Comparison of ENCODE assay signal across 1 cellular context in the genomic region with DNA sequence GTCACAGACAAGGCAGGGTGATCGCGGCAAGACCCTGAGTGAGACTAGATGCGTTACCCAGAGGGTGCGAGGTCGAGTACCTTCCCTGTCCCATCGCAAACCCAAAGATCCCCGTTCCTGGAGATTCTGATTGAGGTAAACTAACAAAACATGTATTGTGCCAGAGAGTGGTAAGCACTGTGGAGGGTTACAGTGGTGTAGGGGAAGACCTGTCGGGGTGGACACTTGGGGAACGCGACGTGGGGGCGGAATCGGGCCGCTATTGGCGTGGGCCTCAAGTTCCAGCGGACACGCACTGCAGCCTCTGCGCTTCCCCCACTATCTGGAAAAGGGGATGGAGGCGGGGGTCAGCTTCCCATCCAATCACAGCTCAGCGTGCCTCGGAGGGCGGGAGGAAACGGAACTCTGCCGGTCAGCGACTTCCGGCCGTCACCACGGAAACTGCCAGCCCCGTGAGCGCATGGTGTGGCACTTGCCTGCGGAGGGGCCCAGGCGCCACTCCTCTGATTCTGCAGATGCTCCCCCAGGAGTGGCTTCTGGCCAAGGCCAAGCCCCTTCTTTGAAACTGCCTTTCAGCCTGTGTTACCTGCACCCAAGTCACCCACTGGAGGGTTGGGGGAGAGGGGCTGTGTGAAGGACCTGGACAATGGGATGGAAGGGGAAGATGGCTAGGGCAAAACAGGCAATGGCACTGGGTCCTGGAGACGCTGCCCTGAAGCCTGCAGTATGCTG.
A peak's percentile ranks its signal among the peaks of the same experiment; 100 is the strongest.
TF ChIP-seq lines count a peak whose summit lies in the region.

No MANE protein-coding gene starts in this region.

TF ChIP-seq in HepG2, 621 proteins besides CTCF, POLR2A, EP300 and RAD21 (continued from another document and continues in another):
- TF ChIP-seq, protein P1, sequence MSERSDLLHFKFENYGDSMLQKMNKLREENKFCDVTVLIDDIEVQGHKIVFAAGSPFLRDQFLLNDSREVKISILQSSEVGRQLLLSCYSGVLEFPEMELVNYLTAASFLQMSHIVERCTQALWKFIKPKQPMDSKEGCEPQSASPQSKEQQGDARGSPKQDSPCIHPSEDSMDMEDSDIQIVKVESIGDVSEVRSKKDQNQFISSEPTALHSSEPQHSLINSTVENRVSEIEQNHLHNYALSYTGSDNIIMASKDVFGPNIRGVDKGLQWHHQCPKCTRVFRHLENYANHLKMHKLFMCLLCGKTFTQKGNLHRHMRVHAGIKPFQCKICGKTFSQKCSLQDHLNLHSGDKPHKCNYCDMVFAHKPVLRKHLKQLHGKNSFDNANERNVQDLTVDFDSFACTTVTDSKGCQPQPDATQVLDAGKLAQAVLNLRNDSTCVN (CRISPR knock-in tag; IDR thresholded peaks at IDR 0.05; ENCODE audit: borderline replicate concordance): peak; percentile 79
- no peak for TF ChIP-seq ZNF619 (CRISPR knock-in tag; IDR thresholded peaks at IDR 0.05)
- TF ChIP-seq HNRNPL (IDR thresholded peaks at IDR 0.05; ENCODE audit: low read depth, low read length): peak; percentile 26; the same call in 1 of the 2 replicates
- no peak for TF ChIP-seq TBX3 (IDR thresholded peaks at IDR 0.05; ENCODE audit: borderline replicate concordance)
- no peak for TF ChIP-seq CEBPG (CRISPR knock-in tag; IDR thresholded peaks at IDR 0.05)
- no peak for TF ChIP-seq STAG1 (CRISPR knock-in tag; IDR thresholded peaks at IDR 0.05)
- TF ChIP-seq AGO1 (IDR thresholded peaks at IDR 0.05; ENCODE audit: low read depth, low read length, poor library complexity, severe bottlenecking): no peak
- TF ChIP-seq, protein P2, sequence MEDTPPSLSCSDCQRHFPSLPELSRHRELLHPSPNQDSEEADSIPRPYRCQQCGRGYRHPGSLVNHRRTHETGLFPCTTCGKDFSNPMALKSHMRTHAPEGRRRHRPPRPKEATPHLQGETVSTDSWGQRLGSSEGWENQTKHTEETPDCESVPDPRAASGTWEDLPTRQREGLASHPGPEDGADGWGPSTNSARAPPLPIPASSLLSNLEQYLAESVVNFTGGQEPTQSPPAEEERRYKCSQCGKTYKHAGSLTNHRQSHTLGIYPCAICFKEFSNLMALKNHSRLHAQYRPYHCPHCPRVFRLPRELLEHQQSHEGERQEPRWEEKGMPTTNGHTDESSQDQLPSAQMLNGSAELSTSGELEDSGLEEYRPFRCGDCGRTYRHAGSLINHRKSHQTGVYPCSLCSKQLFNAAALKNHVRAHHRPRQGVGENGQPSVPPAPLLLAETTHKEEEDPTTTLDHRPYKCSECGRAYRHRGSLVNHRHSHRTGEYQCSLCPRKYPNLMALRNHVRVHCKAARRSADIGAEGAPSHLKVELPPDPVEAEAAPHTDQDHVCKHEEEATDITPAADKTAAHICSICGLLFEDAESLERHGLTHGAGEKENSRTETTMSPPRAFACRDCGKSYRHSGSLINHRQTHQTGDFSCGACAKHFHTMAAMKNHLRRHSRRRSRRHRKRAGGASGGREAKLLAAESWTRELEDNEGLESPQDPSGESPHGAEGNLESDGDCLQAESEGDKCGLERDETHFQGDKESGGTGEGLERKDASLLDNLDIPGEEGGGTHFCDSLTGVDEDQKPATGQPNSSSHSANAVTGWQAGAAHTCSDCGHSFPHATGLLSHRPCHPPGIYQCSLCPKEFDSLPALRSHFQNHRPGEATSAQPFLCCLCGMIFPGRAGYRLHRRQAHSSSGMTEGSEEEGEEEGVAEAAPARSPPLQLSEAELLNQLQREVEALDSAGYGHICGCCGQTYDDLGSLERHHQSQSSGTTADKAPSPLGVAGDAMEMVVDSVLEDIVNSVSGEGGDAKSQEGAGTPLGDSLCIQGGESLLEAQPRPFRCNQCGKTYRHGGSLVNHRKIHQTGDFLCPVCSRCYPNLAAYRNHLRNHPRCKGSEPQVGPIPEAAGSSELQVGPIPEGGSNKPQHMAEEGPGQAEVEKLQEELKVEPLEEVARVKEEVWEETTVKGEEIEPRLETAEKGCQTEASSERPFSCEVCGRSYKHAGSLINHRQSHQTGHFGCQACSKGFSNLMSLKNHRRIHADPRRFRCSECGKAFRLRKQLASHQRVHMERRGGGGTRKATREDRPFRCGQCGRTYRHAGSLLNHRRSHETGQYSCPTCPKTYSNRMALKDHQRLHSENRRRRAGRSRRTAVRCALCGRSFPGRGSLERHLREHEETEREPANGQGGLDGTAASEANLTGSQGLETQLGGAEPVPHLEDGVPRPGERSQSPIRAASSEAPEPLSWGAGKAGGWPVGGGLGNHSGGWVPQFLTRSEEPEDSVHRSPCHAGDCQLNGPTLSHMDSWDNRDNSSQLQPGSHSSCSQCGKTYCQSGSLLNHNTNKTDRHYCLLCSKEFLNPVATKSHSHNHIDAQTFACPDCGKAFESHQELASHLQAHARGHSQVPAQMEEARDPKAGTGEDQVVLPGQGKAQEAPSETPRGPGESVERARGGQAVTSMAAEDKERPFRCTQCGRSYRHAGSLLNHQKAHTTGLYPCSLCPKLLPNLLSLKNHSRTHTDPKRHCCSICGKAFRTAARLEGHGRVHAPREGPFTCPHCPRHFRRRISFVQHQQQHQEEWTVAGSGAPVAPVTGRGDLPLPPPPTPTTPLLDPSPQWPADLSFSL (CRISPR knock-in tag; IDR thresholded peaks at IDR 0.05): no peak
- TF ChIP-seq, protein P3, sequence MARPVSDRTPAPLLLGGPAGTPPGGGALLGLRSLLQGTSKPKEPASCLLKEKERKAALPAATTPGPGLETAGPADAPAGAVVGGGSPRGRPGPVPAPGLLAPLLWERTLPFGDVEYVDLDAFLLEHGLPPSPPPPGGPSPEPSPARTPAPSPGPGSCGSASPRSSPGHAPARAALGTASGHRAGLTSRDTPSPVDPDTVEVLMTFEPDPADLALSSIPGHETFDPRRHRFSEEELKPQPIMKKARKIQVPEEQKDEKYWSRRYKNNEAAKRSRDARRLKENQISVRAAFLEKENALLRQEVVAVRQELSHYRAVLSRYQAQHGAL (CRISPR knock-in tag; IDR thresholded peaks at IDR 0.05; ENCODE audit: not compliant biosample characterization): no peak
- TF ChIP-seq GATA4 (IDR thresholded peaks at IDR 0.05; ENCODE audit: borderline replicate concordance, low read depth): no peak; the same call in 1 of the 2 replicates
- no peak for TF ChIP-seq ZNF674 (CRISPR knock-in tag; IDR thresholded peaks at IDR 0.05; ENCODE audit: low read depth)
- TF ChIP-seq, protein P4, sequence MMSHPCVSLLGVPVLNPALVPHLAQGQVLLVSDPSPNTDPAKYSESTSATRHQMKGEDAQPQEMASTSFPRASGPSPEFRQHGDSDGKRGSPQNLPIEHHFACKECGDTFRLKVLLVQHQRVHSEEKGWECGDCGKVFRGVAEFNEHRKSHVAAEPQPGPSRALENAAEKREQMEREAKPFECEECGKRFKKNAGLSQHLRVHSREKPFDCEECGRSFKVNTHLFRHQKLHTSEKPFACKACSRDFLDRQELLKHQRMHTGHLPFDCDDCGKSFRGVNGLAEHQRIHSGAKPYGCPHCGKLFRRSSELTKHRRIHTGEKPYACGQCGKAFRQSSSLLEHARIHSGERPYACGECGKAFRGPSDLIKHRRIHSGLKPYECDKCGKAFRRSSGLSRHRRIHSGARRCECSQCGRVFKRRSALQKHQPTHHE (CRISPR knock-in tag; IDR thresholded peaks at IDR 0.05; ENCODE audit: borderline replicate concordance): no peak
- no peak for TF ChIP-seq ZNF44 (CRISPR knock-in tag; IDR thresholded peaks at IDR 0.05)
- TF ChIP-seq CENPX (CRISPR knock-in tag; IDR thresholded peaks at IDR 0.05): no peak
- peak; percentile 67; the same call in 1 of the 2 replicates for TF ChIP-seq ZMYM4 (CRISPR knock-in tag; IDR thresholded peaks at IDR 0.05)
- peak; percentile 73; the same call in 1 of the 2 replicates for TF ChIP-seq ZBTB20 (CRISPR knock-in tag; IDR thresholded peaks at IDR 0.05; ENCODE audit: borderline replicate concordance, low read depth)
- peak; percentile 60; the same call in 1 of the 2 replicates for TF ChIP-seq ZNF556 (CRISPR knock-in tag; IDR thresholded peaks at IDR 0.05; ENCODE audit: borderline replicate concordance)
- peak; percentile 43; the same call in 1 of the 2 replicates for TF ChIP-seq ZKSCAN5 (CRISPR knock-in tag; IDR thresholded peaks at IDR 0.05)
- no peak for TF ChIP-seq EED (CRISPR knock-in tag; IDR thresholded peaks at IDR 0.05)
- no peak for TF ChIP-seq NBN (conservative IDR thresholded peaks at IDR 0.05)
- TF ChIP-seq, protein P5, sequence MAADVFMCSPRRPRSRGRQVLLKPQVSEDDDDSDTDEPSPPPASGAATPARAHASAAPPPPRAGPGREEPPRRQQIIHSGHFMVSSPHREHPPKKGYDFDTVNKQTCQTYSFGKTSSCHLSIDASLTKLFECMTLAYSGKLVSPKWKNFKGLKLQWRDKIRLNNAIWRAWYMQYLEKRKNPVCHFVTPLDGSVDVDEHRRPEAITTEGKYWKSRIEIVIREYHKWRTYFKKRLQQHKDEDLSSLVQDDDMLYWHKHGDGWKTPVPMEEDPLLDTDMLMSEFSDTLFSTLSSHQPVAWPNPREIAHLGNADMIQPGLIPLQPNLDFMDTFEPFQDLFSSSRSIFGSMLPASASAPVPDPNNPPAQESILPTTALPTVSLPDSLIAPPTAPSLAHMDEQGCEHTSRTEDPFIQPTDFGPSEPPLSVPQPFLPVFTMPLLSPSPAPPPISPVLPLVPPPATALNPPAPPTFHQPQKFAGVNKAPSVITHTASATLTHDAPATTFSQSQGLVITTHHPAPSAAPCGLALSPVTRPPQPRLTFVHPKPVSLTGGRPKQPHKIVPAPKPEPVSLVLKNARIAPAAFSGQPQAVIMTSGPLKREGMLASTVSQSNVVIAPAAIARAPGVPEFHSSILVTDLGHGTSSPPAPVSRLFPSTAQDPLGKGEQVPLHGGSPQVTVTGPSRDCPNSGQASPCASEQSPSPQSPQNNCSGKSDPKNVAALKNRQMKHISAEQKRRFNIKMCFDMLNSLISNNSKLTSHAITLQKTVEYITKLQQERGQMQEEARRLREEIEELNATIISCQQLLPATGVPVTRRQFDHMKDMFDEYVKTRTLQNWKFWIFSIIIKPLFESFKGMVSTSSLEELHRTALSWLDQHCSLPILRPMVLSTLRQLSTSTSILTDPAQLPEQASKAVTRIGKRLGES (CRISPR knock-in tag; IDR thresholded peaks at IDR 0.05; ENCODE audit: borderline replicate concordance): no peak
- peak; percentile 73 for TF ChIP-seq ZNF501 (CRISPR knock-in tag; IDR thresholded peaks at IDR 0.05)
- no peak for TF ChIP-seq HMG20A (CRISPR knock-in tag; IDR thresholded peaks at IDR 0.05; ENCODE audit: borderline replicate concordance)
- peak; percentile 50; the same call in 1 of the 2 replicates for TF ChIP-seq RFX3 (CRISPR knock-in tag; IDR thresholded peaks at IDR 0.05)
- TF ChIP-seq ZFY (CRISPR knock-in tag; IDR thresholded peaks at IDR 0.05): peak; percentile 13; the same call in 1 of the 2 replicates
- no peak; the same call in 1 of the 2 replicates for TF ChIP-seq ZNF143 (CRISPR knock-in tag; IDR thresholded peaks at IDR 0.05)
- peak; percentile 17 for TF ChIP-seq ARNT2 (CRISPR knock-in tag; IDR thresholded peaks at IDR 0.05; ENCODE audit: low read depth)
- TF ChIP-seq ZNF549 (CRISPR knock-in tag; IDR thresholded peaks at IDR 0.05): no peak
- TF ChIP-seq ZKSCAN1 (IDR thresholded peaks at IDR 0.05; ENCODE audit: low read length): no peak
- no peak; the same call in 1 of the 2 replicates for TF ChIP-seq NR2F2 (IDR thresholded peaks at IDR 0.05; ENCODE audit: borderline replicate concordance, low read depth)
- no peak for TF ChIP-seq SIX1 (CRISPR knock-in tag; IDR thresholded peaks at IDR 0.05; ENCODE audit: borderline replicate concordance)
- TF ChIP-seq ZBTB21 (CRISPR knock-in tag; IDR thresholded peaks at IDR 0.05): no peak
- TF ChIP-seq ELF4 (CRISPR knock-in tag; IDR thresholded peaks at IDR 0.05; ENCODE audit: borderline replicate concordance): 0 out of 2 replicates have a peak, but pooled peaks have one; percentile 54
- TF ChIP-seq HDAC1 (CRISPR knock-in tag; IDR thresholded peaks at IDR 0.05): peak; percentile 93
- peak; percentile 88 for TF ChIP-seq ZNF616 (CRISPR knock-in tag; IDR thresholded peaks at IDR 0.05; ENCODE audit: low read depth)
- TF ChIP-seq, protein P6, sequence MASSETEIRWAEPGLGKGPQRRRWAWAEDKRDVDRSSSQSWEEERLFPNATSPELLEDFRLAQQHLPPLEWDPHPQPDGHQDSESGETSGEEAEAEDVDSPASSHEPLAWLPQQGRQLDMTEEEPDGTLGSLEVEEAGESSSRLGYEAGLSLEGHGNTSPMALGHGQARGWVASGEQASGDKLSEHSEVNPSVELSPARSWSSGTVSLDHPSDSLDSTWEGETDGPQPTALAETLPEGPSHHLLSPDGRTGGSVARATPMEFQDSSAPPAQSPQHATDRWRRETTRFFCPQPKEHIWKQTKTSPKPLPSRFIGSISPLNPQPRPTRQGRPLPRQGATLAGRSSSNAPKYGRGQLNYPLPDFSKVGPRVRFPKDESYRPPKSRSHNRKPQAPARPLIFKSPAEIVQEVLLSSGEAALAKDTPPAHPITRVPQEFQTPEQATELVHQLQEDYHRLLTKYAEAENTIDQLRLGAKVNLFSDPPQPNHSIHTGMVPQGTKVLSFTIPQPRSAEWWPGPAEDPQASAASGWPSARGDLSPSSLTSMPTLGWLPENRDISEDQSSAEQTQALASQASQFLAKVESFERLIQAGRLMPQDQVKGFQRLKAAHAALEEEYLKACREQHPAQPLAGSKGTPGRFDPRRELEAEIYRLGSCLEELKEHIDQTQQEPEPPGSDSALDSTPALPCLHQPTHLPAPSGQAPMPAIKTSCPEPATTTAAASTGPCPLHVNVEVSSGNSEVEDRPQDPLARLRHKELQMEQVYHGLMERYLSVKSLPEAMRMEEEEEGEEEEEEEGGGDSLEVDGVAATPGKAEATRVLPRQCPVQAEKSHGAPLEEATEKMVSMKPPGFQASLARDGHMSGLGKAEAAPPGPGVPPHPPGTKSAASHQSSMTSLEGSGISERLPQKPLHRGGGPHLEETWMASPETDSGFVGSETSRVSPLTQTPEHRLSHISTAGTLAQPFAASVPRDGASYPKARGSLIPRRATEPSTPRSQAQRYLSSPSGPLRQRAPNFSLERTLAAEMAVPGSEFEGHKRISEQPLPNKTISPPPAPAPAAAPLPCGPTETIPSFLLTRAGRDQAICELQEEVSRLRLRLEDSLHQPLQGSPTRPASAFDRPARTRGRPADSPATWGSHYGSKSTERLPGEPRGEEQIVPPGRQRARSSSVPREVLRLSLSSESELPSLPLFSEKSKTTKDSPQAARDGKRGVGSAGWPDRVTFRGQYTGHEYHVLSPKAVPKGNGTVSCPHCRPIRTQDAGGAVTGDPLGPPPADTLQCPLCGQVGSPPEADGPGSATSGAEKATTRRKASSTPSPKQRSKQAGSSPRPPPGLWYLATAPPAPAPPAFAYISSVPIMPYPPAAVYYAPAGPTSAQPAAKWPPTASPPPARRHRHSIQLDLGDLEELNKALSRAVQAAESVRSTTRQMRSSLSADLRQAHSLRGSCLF (CRISPR knock-in tag; IDR thresholded peaks at IDR 0.05; ENCODE audit: borderline replicate concordance): no peak
